Comparison of ENCODE assay signal across 16 cellular contexts in genomic region chr13:102812616-102813287, GRCh38. TPM values are rescaled to one million over a fixed set of nuclear protein-coding genes. Genes with fewer than 3 reads are reported as not detected.
A peak's percentile ranks its signal among the peaks of the same experiment; 100 is the strongest.
DNase-seq lines count a peak whose midpoint lies in the region; ATAC-seq and TF ChIP-seq lines count a peak whose summit lies in the region.
"Had no signal": no experiment of that assay in that cellular context is flagged by ENCODE, and none has a peak within 500 bp of the region (broad histone marks: within the 10 kb centered on the region; RNA-seq: fewer than 3 reads in every experiment).

No MANE protein-coding gene starts in this region.

- H3K36me3 Mint-ChIP-seq in CD4-positive, alpha-beta memory T cell, result peaks cover 15 to 36% of the 10 kb centered on the region in 2 donors

- H3K4me1 Mint-ChIP-seq in CD4-positive, alpha-beta memory T cell, result peaks cover 7 to 12% (median 7%) of the 10 kb centered on the region in 4 donors

- in situ Hi-C loops in astrocyte of the spinal cord (cut with HindIII; ENCODE audit: low sequenced_read_pairs), result no loop called here

- intact Hi-C loops in CD4-positive, alpha-beta memory T cell (cut with micrococcal nuclease), result no loop called here
- intact Hi-C loops in sciatic nerve (cut with DNase I), result no loop called here

- H4K5ac ChIP-seq in mesendoderm (ENCODE audit: low read length), result no peak overlapping the region

- no peak overlapping the region for H3K27ac Mint-ChIP-seq in CD4-positive, alpha-beta memory T cell
- H3K27ac Mint-ChIP-seq: activated CD8-positive, alpha-beta memory T cell treated with anti-CD3 and anti-CD28 coated beads, Interleukin-2, amount 10 ng/mL, durations not matched to agents 7 days and 5 days had no signal

- no peak overlapping the region for H2BK15ac ChIP-seq in mesendoderm (replicated peaks; ENCODE audit: low read depth)

- no peak overlapping the region for H3K4me3 Mint-ChIP-seq in CD4-positive, alpha-beta memory T cell
- H3K4me3 Mint-ChIP-seq: activated CD8-positive, alpha-beta memory T cell treated with anti-CD3 and anti-CD28 coated beads, Interleukin-2, amount 10 ng/mL, durations not matched to agents 7 days and 5 days had no signal

- no peak overlapping the region for H3K23ac ChIP-seq in mesendoderm (ENCODE audit: low read length)

- POLR2A ChIA-PET in CD4-positive, alpha-beta memory T cell (lab: Charles Lee; ENCODE audit: partially characterized antibody), result no interaction called here

- H3K4me2 ChIP-seq in mesendoderm (ENCODE audit: low read length), result no peak overlapping the region
- H3K4me2 ChIP-seq: PC-9 had no signal

- H3K27ac ChIP-seq in mesendoderm (ENCODE audit: low read depth, low read length), result no peak overlapping the region
- H3K27ac ChIP-seq in CD4-positive, alpha-beta memory T cell (ENCODE audit: low read depth, low read length), result no peak overlapping the region
- H3K27ac ChIP-seq: PC-9, stomach had no signal

- H3K79me2 ChIP-seq in mesendoderm (ENCODE audit: control insufficient read depth, insufficient read depth, low read length), result no peaks in the 10 kb centered on the region

- H2AK5ac ChIP-seq in mesendoderm (ENCODE audit: low read length), result no peak overlapping the region

- H3K9ac ChIP-seq in mesendoderm (ENCODE audit: low read length), result no peak overlapping the region

- no peak overlapping the region for H3K56ac ChIP-seq in mesendoderm (ENCODE audit: low read length)

- no peaks in the 10 kb centered on the region for H3K36me3 ChIP-seq in mesendoderm (ENCODE audit: control insufficient read depth, insufficient read depth, low read length)
- H3K36me3 ChIP-seq in CD4-positive, alpha-beta memory T cell (ENCODE audit: insufficient read depth, low read length), result peaks cover 5% of the 10 kb centered on the region

- no peak overlapping the region for H2BK5ac ChIP-seq in mesendoderm (ENCODE audit: low read length)

- H3K4me3 ChIP-seq in astrocyte of the spinal cord (ENCODE audit: low read depth, low read length) (no peak overlapping the region), mesendoderm (ENCODE audit: low read length) (no peak overlapping the region)
- no peak overlapping the region for H3K4me3 ChIP-seq in CD4-positive, alpha-beta memory T cell (ENCODE audit: low read length in 2 of 2)
- H3K4me3 ChIP-seq: PC-9, stomach had no signal

- DNase-seq in ELF-1 (ENCODE audit: low read depth, low spot score) (peak; percentile 14), astrocyte of the spinal cord (ENCODE audit: low read depth, low spot score) (peak; percentile 32), mesendoderm (peak; percentile 29), DMS153 treated with DMSO at 0.1 percent for 48 hours (lab: John Stamatoyannopoulos, UW; ENCODE audit: unreplicated experiment) (no peak), sciatic nerve (ENCODE audit: low spot score) (no peak)
- DNase-seq in CD4-positive, alpha-beta memory T cell, result no peak
- DNase-seq: activated CD8-positive, alpha-beta memory T cell treated with anti-CD3 and anti-CD28 coated beads, Interleukin-2, amount 10 ng/mL, durations not matched to agents 7 days and 5 days; effector memory CD4-positive, alpha-beta T cell; KG1; PC-9; stimulated activated CD4-positive, alpha-beta T cell treated with anti-CD3 and anti-CD28 coated beads, Interleukin-4, amount 100 ng/mL, for 1 hour; stomach had no signal

- ATAC-seq in HG03342 (IDR thresholded peaks at IDR 0.05; ENCODE audit: unreplicated experiment) (peak; percentile 70), HG03432 (IDR thresholded peaks at IDR 0.05; ENCODE audit: unreplicated experiment) (no peak), sciatic nerve (no peak)
- ATAC-seq: activated CD8-positive, alpha-beta memory T cell treated with anti-CD3 and anti-CD28 coated beads, Interleukin-2, amount 10 ng/mL, durations not matched to agents 7 days and 5 days; HCT116 had no signal

- H3K27me3 ChIP-seq in mesendoderm (ENCODE audit: insufficient read depth, low read length, poor library complexity), result peaks cover 1% of the 10 kb centered on the region
- H3K27me3 ChIP-seq in CD4-positive, alpha-beta memory T cell (ENCODE audit: insufficient read depth, low read length), result no peaks in the 10 kb centered on the region
- H3K27me3 ChIP-seq: stomach had no signal

- no peak overlapping the region for H3K18ac ChIP-seq in mesendoderm (ENCODE audit: low read length)

- H3K4me1 ChIP-seq in mesendoderm (ENCODE audit: control insufficient read depth, low read depth, low read length), result peaks cover 2% of the 10 kb centered on the region
- peaks cover 4% of the 10 kb centered on the region for H3K4me1 ChIP-seq in CD4-positive, alpha-beta memory T cell (ENCODE audit: insufficient read depth, low read length)

- no peak overlapping the region for H3K4ac ChIP-seq in mesendoderm (ENCODE audit: low read depth, low read length)

- H3K9me3 Mint-ChIP-seq in CD4-positive, alpha-beta memory T cell, result peaks cover 0 to 12% (median 6%) of the 10 kb centered on the region in 8 donors

- no peak overlapping the region for H2BK120ac ChIP-seq in mesendoderm (ENCODE audit: low read depth, low read length)

- H4K8ac ChIP-seq in mesendoderm (ENCODE audit: low read depth, low read length), result no peak overlapping the region

- H3K79me1 ChIP-seq in mesendoderm (ENCODE audit: low read length), result no peaks in the 10 kb centered on the region

- no peaks in the 10 kb centered on the region for H3K9me3 ChIP-seq in CD4-positive, alpha-beta memory T cell (ENCODE audit: control insufficient read depth in 1 of 2, low read length in 2 of 2)

- TF ChIP-seq CTCF in astrocyte of the spinal cord (IDR thresholded peaks at IDR 0.05; ENCODE audit: low read depth, low read length), result no peak

- CTCF ChIA-PET in CD4-positive, alpha-beta memory T cell (lab: Charles Lee; ENCODE audit: partially characterized antibody), result interaction anchor here (0.7 kb wide), 1 partner anchor 173 kb away, joined by 3 read pairs; no protein-coding TSS in a partner anchor

- H3K27me3 Mint-ChIP-seq in CD4-positive, alpha-beta memory T cell, result no peaks in the 10 kb centered on the region
- H3K27me3 Mint-ChIP-seq: activated CD8-positive, alpha-beta memory T cell treated with anti-CD3 and anti-CD28 coated beads, Interleukin-2, amount 10 ng/mL, durations not matched to agents 7 days and 5 days; progenitor cell of endocrine pancreas had no signal

RNA-seq across cellular contexts. Expression of gene BIVM, which starts 13.8 kb away (rescaled TPM):
- polyA plus RNA-seq in mesendoderm (2013, experiment 1 of 2), result 4.7 TPM
- 4.2 TPM for polyA plus RNA-seq in mesendoderm (2013, experiment 2 of 2)
- total RNA-seq in CD4-positive, alpha-beta memory T cell, result 10 to 100 TPM in 1 of 2 experiments, 1 to 10 TPM in 1; 9.9 to 10.9 TPM
- polyA plus RNA-seq in CD4-positive, alpha-beta memory T cell, result 1 to 10 TPM; 7.4 to 9.6 TPM
- 25.7 TPM for total RNA-seq in sciatic nerve

RNA-seq across cellular contexts. Expression of gene POGLUT2, which starts 14.0 kb away (rescaled TPM):
- polyA plus RNA-seq in mesendoderm (2013, experiment 1 of 2), result 15.4 TPM
- 16.5 TPM for polyA plus RNA-seq in mesendoderm (2013, experiment 2 of 2)
- total RNA-seq in CD4-positive, alpha-beta memory T cell, result 1 to 10 TPM; 1.2 to 1.3 TPM
- 1 to 10 TPM in 1 of 2 donors, under 1 TPM in 1; 0.48 to 1.9 TPM for polyA plus RNA-seq in CD4-positive, alpha-beta memory T cell
- 5.2 TPM for total RNA-seq in sciatic nerve

RNA-seq across cellular contexts. Expression of gene ERCC5, which starts 33.1 kb away (rescaled TPM):
- polyA plus RNA-seq in mesendoderm (2013, experiment 1 of 2), result 14.9 TPM
- 14.9 TPM for polyA plus RNA-seq in mesendoderm (2013, experiment 2 of 2)
- total RNA-seq in CD4-positive, alpha-beta memory T cell, result 100 to 1,000 TPM; 134 to 136 TPM
- polyA plus RNA-seq in CD4-positive, alpha-beta memory T cell, result 10 to 100 TPM; 23.6 to 62.6 TPM
- 59.8 TPM for total RNA-seq in sciatic nerve

RNA-seq across cellular contexts. Expression of gene TEX30, which starts 39.2 kb away (rescaled TPM):
- 9.9 TPM for polyA plus RNA-seq in mesendoderm (2013, experiment 1 of 2)
- polyA plus RNA-seq in mesendoderm (2013, experiment 2 of 2), result 10.2 TPM
- total RNA-seq in CD4-positive, alpha-beta memory T cell, result 1 to 10 TPM; 9.2 to 9.3 TPM
- polyA plus RNA-seq in CD4-positive, alpha-beta memory T cell, result 10 to 100 TPM; 20.0 to 20.8 TPM
- 6.8 TPM for total RNA-seq in sciatic nerve

Comparison
In these comparisons a context has a peak if more than half of its experiments do, and no peak if none do; other contexts are left out.
1. DNase-seq: peak in ELF-1 (single experiment), astrocyte of the spinal cord (single experiment) and mesendoderm (single experiment); none in DMS153 treated with DMSO at 0.1 percent for 48 hours (single experiment), CD4-positive, alpha-beta memory T cell (0 of 5) and sciatic nerve (single experiment).